In genomic region chr7:1608318-1608717, GRCh38 we compare ENCODE assay signal across 1 cellular context.
TF ChIP-seq lines count a peak whose summit lies in the region.

No MANE protein-coding gene starts in this region.

TF ChIP-seq in H1, 55 proteins besides CTCF, POLR2A, EP300 and RAD21:
- TF ChIP-seq EZH2 (IDR thresholded peaks at IDR 0.05; ENCODE audit: low read depth, low read length, severe bottlenecking): no peak
- TF ChIP-seq BRCA1 (IDR thresholded peaks at IDR 0.05; ENCODE audit: low read depth, low read length): no peak
- no peak for TF ChIP-seq ZNF274 (IDR thresholded peaks at IDR 0.05; ENCODE audit: borderline replicate concordance, extremely low read depth, low read length)
- no peak for TF ChIP-seq JUND (IDR thresholded peaks at IDR 0.05; ENCODE audit: low read length)
- TF ChIP-seq TCF12 (IDR thresholded peaks at IDR 0.05; ENCODE audit: low read depth, low read length): no peak
- TF ChIP-seq KDM4A (IDR thresholded peaks at IDR 0.05; ENCODE audit: low read depth, low read length, severe bottlenecking): no peak
- TF ChIP-seq SP4 (IDR thresholded peaks at IDR 0.05; ENCODE audit: low read length): no peak
- TF ChIP-seq SAP30 (IDR thresholded peaks at IDR 0.05; ENCODE audit: insufficient read depth, insufficient replicate concordance, low read length): no peak
- no peak for TF ChIP-seq RFX5 (IDR thresholded peaks at IDR 0.05; ENCODE audit: borderline replicate concordance, low read depth, low read length)
- TF ChIP-seq NANOG (IDR thresholded peaks at IDR 0.05; ENCODE audit: insufficient read depth, low read depth, low read length, poor library complexity, severe bottlenecking): no peak
- TF ChIP-seq ATF3 (IDR thresholded peaks at IDR 0.05; ENCODE audit: insufficient read depth, low read depth, low read length): no peak
- no peak for TF ChIP-seq SRF (IDR thresholded peaks at IDR 0.05; ENCODE audit: low read depth, low read length)
- no peak for TF ChIP-seq ASH2L (IDR thresholded peaks at IDR 0.05; ENCODE audit: low read length)
- no peak for TF ChIP-seq GABPA (IDR thresholded peaks at IDR 0.05; ENCODE audit: borderline replicate concordance, insufficient read depth, low read length)
- TF ChIP-seq TAF7 (optimal IDR thresholded peaks at IDR 0.05; ENCODE audit: borderline replicate concordance, low read depth, low read length): no peak
- no peak for TF ChIP-seq RNF2 (IDR thresholded peaks at IDR 0.05; ENCODE audit: borderline replicate concordance, low read depth, low read length, missing control alignments, poor library complexity, severe bottlenecking)
TF ChIP-seq in H1: peak in this region for 0.
